Comparison of ENCODE assay signal across 10 cellular contexts in the genomic region with DNA sequence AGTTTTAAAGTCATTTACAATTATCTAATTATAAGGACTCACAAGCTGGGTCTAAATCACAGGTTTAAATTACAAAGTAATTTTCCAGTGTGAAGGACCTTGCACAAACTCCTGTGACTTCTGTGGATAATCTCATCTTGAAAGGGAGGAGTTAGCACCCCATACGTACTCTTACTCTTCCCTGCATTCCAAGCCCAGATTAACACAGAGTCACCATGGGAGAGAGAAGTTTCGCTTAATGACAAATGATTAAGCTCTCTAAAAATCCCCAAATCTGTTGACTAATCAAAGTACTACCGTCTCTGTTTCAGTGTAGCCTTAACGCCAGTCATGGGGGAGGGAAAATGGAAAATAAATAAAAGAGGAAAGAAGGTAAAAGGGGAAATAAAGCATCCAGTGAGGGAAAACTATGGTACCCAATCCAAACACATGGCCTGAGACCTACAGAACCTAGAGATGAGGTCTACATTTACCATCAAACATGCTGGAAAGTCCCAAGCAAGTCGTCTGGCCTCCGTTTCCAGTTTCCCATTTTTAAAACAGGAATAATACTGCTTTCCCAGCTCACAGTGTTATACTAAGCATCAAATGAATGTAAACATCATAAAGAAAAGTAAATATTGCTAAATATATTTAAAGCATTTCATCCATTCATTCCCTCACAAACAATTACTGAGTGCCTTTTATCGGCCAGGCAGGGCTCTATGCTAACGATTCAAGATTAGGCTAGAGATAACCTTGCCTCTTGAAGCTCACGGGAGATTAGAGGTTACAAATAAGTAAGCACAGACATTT.
"Had no signal": no experiment of that assay in that cellular context is flagged by ENCODE, and none has a peak within 500 bp of the region (broad histone marks: within the 10 kb centered on the region; RNA-seq: fewer than 3 reads in every experiment).

No MANE protein-coding gene starts in this region.

- H3K4me1 Mint-ChIP-seq: activated naive CD8-positive, alpha-beta T cell treated with anti-CD3 and anti-CD28 coated beads for 36 hours had no signal

- H3K36me3 ChIP-seq: heart left ventricle, left lung had no signal

- H3K36me3 Mint-ChIP-seq: activated CD4-positive, alpha-beta memory T cell treated with anti-CD3 and anti-CD28 coated beads for 36 hours; activated naive CD8-positive, alpha-beta T cell treated with anti-CD3 and anti-CD28 coated beads for 36 hours; type B pancreatic cell had no signal

- H3K4me3 Mint-ChIP-seq: activated CD4-positive, alpha-beta memory T cell treated with anti-CD3 and anti-CD28 coated beads for 36 hours; activated naive CD8-positive, alpha-beta T cell treated with anti-CD3 and anti-CD28 coated beads for 36 hours; activated T-cell treated with anti-CD3 and anti-CD28 coated beads, Interleukin-2, amount 50 U/mL, for 72 hours; nephron progenitor cell; type B pancreatic cell had no signal

- H3K27ac ChIP-seq: left lung had no signal

- H3K4me1 ChIP-seq: heart left ventricle, left lung had no signal

- H3K27me3 ChIP-seq: left lung had no signal

- H3K9me3 Mint-ChIP-seq: activated CD4-positive, alpha-beta memory T cell treated with anti-CD3 and anti-CD28 coated beads for 36 hours; type B pancreatic cell had no signal

- H3K9me3 ChIP-seq: left lung had no signal

- H3K4me3 ChIP-seq: heart left ventricle, left lung had no signal

- H3K27ac Mint-ChIP-seq: activated CD4-positive, alpha-beta memory T cell treated with anti-CD3 and anti-CD28 coated beads for 36 hours; activated naive CD8-positive, alpha-beta T cell treated with anti-CD3 and anti-CD28 coated beads for 36 hours; activated T-cell treated with anti-CD3 and anti-CD28 coated beads, Interleukin-2, amount 50 U/mL, for 72 hours; nephron progenitor cell; type B pancreatic cell had no signal

- ATAC-seq: activated T-cell treated with anti-CD3 and anti-CD28 coated beads, Interleukin-2, amount 50 U/mL, for 72 hours; heart left ventricle; left lung had no signal

- DNase-seq: activated CD4-positive, alpha-beta memory T cell treated with anti-CD3 and anti-CD28 coated beads for 36 hours; activated gamma-delta T cell treated with Interleukin-2 at 50 U/mL for 16 hours; activated naive CD8-positive, alpha-beta T cell treated with anti-CD3 and anti-CD28 coated beads for 36 hours; activated T-cell treated with anti-CD3 and anti-CD28 coated beads, Interleukin-2, amount 50 U/mL, for 72 hours; cerebellar nuclear complex; heart left ventricle; left lung; nephron progenitor cell; stimulated activated CD4-positive, alpha-beta T cell treated with anti-CD3 and anti-CD28 coated beads, Interleukin-4, amount 100 ng/mL, for 4 hours had no signal
